ENCODE assay signal across 7 cellular contexts in genomic region chr3:112327371-112327951, GRCh38. TPM values are rescaled to one million over a fixed set of nuclear protein-coding genes. Genes with fewer than 3 reads are reported as not detected.
DNase-seq lines count a peak whose midpoint lies in the region; ATAC-seq and FAIRE-seq lines count a peak whose summit lies in the region.

No MANE protein-coding gene starts in this region.

- DNase-seq in G401 (ENCODE audit: low spot score): peak; percentile 69
- peak; percentile 57 to 80 for DNase-seq in NCI-H524 (lab: John Stamatoyannopoulos, UW)
- no peak for DNase-seq in activated naive CD4-positive, alpha-beta T cell treated with anti-CD3 and anti-CD28 coated beads, Interleukin-2, amount 50 U/mL, for 72 hours (ENCODE audit: low spot score in 2 of 2)
- DNase-seq in left cardiac atrium: no peak
- DNase-seq in small intestine: peak; percentile 73

- in situ Hi-C loops in G401 (cut with HindIII; ENCODE audit: low sequenced_read_pairs): no loop called here

- FAIRE-seq in small intestine (lab: Jason Lieb, UNC): peak; percentile 84

- no peaks in the 10 kb centered on the region for H3K4me1 ChIP-seq in small intestine (ENCODE audit: control insufficient read depth in 2 of 2, insufficient read depth in 1 of 2, low read depth in 1 of 2, low read length in 1 of 2)

- no peaks in the 10 kb centered on the region for H3K36me3 ChIP-seq in small intestine (ENCODE audit: control insufficient read depth in 2 of 2, insufficient read depth in 2 of 2, low read length in 2 of 2)

- 0 to 2% (median 0%) methylated on average over 2 of the region's 2 CpGs for WGBS in small intestine, 3 donors

- no peak overlapping the region for H3K27ac ChIP-seq in small intestine (ENCODE audit: low read depth in 1 of 2, low read length in 1 of 2)

- H3K27me3 ChIP-seq in small intestine (ENCODE audit: control insufficient read depth in 2 of 2, insufficient read depth in 2 of 2, low read length in 2 of 2): no peaks in the 10 kb centered on the region

- intact Hi-C loops in left cardiac atrium (cut with DNase I): loop anchor here in 1 of 2 donors (10.0 kb wide), 1 partner anchor 197 kb away; no protein-coding TSS in a partner anchor

- H3K36me3 Mint-ChIP-seq in activated naive CD4-positive, alpha-beta T cell treated with anti-CD3 and anti-CD28 coated beads, Interleukin-2, amount 50 U/mL, for 72 hours: no peaks in the 10 kb centered on the region

- peak; percentile 97 for ATAC-seq in GM19463 (IDR thresholded peaks at IDR 0.05; ENCODE audit: unreplicated experiment)
- ATAC-seq in HG03432 (IDR thresholded peaks at IDR 0.05; ENCODE audit: unreplicated experiment): peak; percentile 95
- ATAC-seq in activated naive CD4-positive, alpha-beta T cell treated with anti-CD3 and anti-CD28 coated beads, Interleukin-2, amount 50 U/mL, for 72 hours: peak; percentile 100
- ATAC-seq in left cardiac atrium: peak; percentile 88 to 93

- no peak overlapping the region for H3K4me3 ChIP-seq in small intestine (ENCODE audit: low read depth in 1 of 2, low read length in 2 of 2)

- H3K27ac Mint-ChIP-seq in activated naive CD4-positive, alpha-beta T cell treated with anti-CD3 and anti-CD28 coated beads, Interleukin-2, amount 50 U/mL, for 72 hours: no peak overlapping the region

- no peaks in the 10 kb centered on the region for H3K9me3 ChIP-seq in small intestine (ENCODE audit: control insufficient read depth, low read depth)

- no peaks in the 10 kb centered on the region for H3K9me3 Mint-ChIP-seq in activated naive CD4-positive, alpha-beta T cell treated with anti-CD3 and anti-CD28 coated beads, Interleukin-2, amount 50 U/mL, for 72 hours

RNA-seq across cellular contexts. Expression of gene CD200, which starts 5.5 kb away (rescaled TPM):
- total RNA-seq in G401 (2014; rRNA removed; shearing (Covaris generic)): not detected in 2 replicates
- total RNA-seq in activated naive CD4-positive, alpha-beta T cell treated with anti-CD3 and anti-CD28 coated beads, Interleukin-2, amount 50 U/mL, for 72 hours: 10 to 100 TPM; 34.5 to 63.3 TPM
- total RNA-seq in left cardiac atrium: 1 to 10 TPM; 5.8 to 6.7 TPM
- polyA plus RNA-seq in small intestine: 1 to 10 TPM in 2 of 3 donors, not detected in 1; 1.1 to 7.9 TPM

RNA-seq across cellular contexts. Expression of gene SLC9C1, which starts 33.4 kb away (rescaled TPM):
- total RNA-seq in G401 (2014; rRNA removed; shearing (Covaris generic)): not detected in 2 replicates
- total RNA-seq in activated naive CD4-positive, alpha-beta T cell treated with anti-CD3 and anti-CD28 coated beads, Interleukin-2, amount 50 U/mL, for 72 hours: not detected
- total RNA-seq in left cardiac atrium: 1 to 10 TPM in 1 of 2 donors, under 1 TPM in 1; 0.26 to 1.4 TPM
- polyA plus RNA-seq in small intestine: under 1 TPM in 1 of 3 donors, not detected in 2; 0.06 TPM

Comparison
In these comparisons a context has a peak if more than half of its experiments do, and no peak if none do; other contexts are left out.
1. DNase-seq: peak in G401 (single experiment), NCI-H524 (2 of 2) and small intestine (single experiment); none in activated naive CD4-positive, alpha-beta T cell treated with anti-CD3 and anti-CD28 coated beads, Interleukin-2, amount 50 U/mL, for 72 hours (0 of 2) and left cardiac atrium (single experiment).
2. RNA of gene CD200, which starts 5.5 kb away (total RNA-seq): 34.5 to 63.3 TPM in activated naive CD4-positive, alpha-beta T cell treated with anti-CD3 and anti-CD28 coated beads, Interleukin-2, amount 50 U/mL, for 72 hours; 5.8 to 6.7 TPM in left cardiac atrium and not detected in G401; every median in the first group is over 4 times any median in the second.
3. Peak in every context shown above with its lines, with median percentiles within 50 percentile points of each other: ATAC-seq.